In the genomic region with DNA sequence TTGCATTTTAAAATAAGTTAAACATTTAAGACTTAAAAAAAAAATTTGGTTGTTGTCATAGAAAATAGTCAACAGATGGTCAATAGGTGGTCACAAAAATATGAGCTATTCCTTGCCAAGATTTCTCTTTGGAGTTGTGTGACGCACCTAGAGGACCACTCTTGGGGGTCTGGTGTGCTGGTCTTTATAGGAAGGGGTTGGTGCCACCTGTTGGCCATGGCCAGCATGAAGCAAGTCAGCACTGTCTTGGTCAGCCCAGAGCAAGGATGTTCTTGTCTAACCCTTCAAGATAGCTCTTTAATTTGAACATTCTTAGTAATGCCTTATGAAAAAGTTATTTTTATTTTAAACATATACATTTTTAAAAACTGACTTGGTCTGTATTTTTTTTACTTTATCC, we compare ENCODE assay signal across 11 cellular contexts.
A peak's percentile ranks its signal among the peaks of the same experiment; 100 is the strongest.
DNase-seq lines count a peak whose midpoint lies in the region; ATAC-seq and TF ChIP-seq lines count a peak whose summit lies in the region.
"Had no signal": no experiment of that assay in that cellular context is flagged by ENCODE, and none has a peak within 500 bp of the region (broad histone marks: within the 10 kb centered on the region; RNA-seq: fewer than 3 reads in every experiment).

No MANE protein-coding gene starts in this region.

- DNase-seq in NCI-H2081 (lab: John Stamatoyannopoulos, UW) (peak; percentile 27 to 45), NCI-H2081 treated with DMSO at 0.1 percent for 48 hours (lab: John Stamatoyannopoulos, UW) (no peak), Karpas-422 (peak; percentile 45), SK-N-DZ (ENCODE audit: low spot score) (peak; percentile 36), progenitor cell of endocrine pancreas (ENCODE audit: low spot score, unreplicated experiment) (peak; percentile 22), GM10266 (ENCODE audit: extremely low spot score) (no peak)
- no peak for DNase-seq in naive thymus-derived CD8-positive, alpha-beta T cell
- DNase-seq: activated T-cell treated with anti-CD3 and anti-CD28 coated beads, Interleukin-2, amount 50 U/mL, for 72 hours; NCI-H226 had no signal

- H2AFZ ChIP-seq in Karpas-422 (ENCODE audit: low read length) = no peak overlapping the region

- H3K27ac Mint-ChIP-seq in progenitor cell of endocrine pancreas = no peak overlapping the region
- no peak overlapping the region for H3K27ac Mint-ChIP-seq in naive thymus-derived CD8-positive, alpha-beta T cell
- H3K27ac Mint-ChIP-seq: activated T-cell treated with anti-CD3 and anti-CD28 coated beads, Interleukin-2, amount 50 U/mL, for 72 hours had no signal

- POLR2A ChIA-PET in naive thymus-derived CD8-positive, alpha-beta T cell (lab: Charles Lee) = no interaction called here

- H3K36me3 Mint-ChIP-seq in progenitor cell of endocrine pancreas (ENCODE audit: insufficient read depth) = no peaks in the 10 kb centered on the region
- H3K36me3 Mint-ChIP-seq in naive thymus-derived CD8-positive, alpha-beta T cell = no peaks in the 10 kb centered on the region

- no peak overlapping the region for H3K4me3 ChIP-seq in Karpas-422 (ENCODE audit: low read length)

- no peaks in the 10 kb centered on the region for H3K27me3 ChIP-seq in Karpas-422 (ENCODE audit: low read length)

- TF ChIP-seq CTCF in progenitor cell of endocrine pancreas (IDR thresholded peaks at IDR 0.05; ENCODE audit: unreplicated experiment) (peak; percentile 69), GM10266 (IDR thresholded peaks at IDR 0.05; ENCODE audit: control insufficient read depth, insufficient read depth, low read depth, missing control alignments) (no peak)

- H3K4me1 ChIP-seq in Karpas-422 (ENCODE audit: low read length) = peaks cover 6% of the 10 kb centered on the region; the same call in 1 of the 2 replicates

- no peaks in the 10 kb centered on the region for H3K9me2 ChIP-seq in Karpas-422 (replicated peaks; ENCODE audit: insufficient read depth, low read length)

- H3K27me3 Mint-ChIP-seq in progenitor cell of endocrine pancreas = no peaks in the 10 kb centered on the region
- no peaks in the 10 kb centered on the region for H3K27me3 Mint-ChIP-seq in naive thymus-derived CD8-positive, alpha-beta T cell
- H3K27me3 Mint-ChIP-seq: central memory CD8-positive, alpha-beta T cell had no signal

- H3K4me3 Mint-ChIP-seq in progenitor cell of endocrine pancreas (ENCODE audit: low read depth) = no peak overlapping the region
- H3K4me3 Mint-ChIP-seq in naive thymus-derived CD8-positive, alpha-beta T cell = no peak overlapping the region
- H3K4me3 Mint-ChIP-seq: activated T-cell treated with anti-CD3 and anti-CD28 coated beads, Interleukin-2, amount 50 U/mL, for 72 hours; central memory CD8-positive, alpha-beta T cell had no signal

- H3K9me3 ChIP-seq in Karpas-422 (ENCODE audit: low read length) = no peaks in the 10 kb centered on the region

- H3K27ac ChIP-seq in Karpas-422 (ENCODE audit: low read length) = no peak overlapping the region

- no peak overlapping the region for H3K9ac ChIP-seq in Karpas-422 (ENCODE audit: low read length)

- H3K9me3 Mint-ChIP-seq in progenitor cell of endocrine pancreas (ENCODE audit: low read depth) = peaks cover 4% of the 10 kb centered on the region
- peaks cover 0 to 22% (median 7%) of the 10 kb centered on the region in 9 donors for H3K9me3 Mint-ChIP-seq in naive thymus-derived CD8-positive, alpha-beta T cell

- ATAC-seq in HG02885 (IDR thresholded peaks at IDR 0.05; ENCODE audit: poor library complexity, unreplicated experiment) = no peak
- no peak for ATAC-seq in naive thymus-derived CD8-positive, alpha-beta T cell
- ATAC-seq: activated T-cell treated with anti-CD3 and anti-CD28 coated beads, Interleukin-2, amount 50 U/mL, for 72 hours had no signal

- no peaks in the 10 kb centered on the region for H3K79me2 ChIP-seq in Karpas-422 (ENCODE audit: low read length)

- H3K4me2 ChIP-seq in Karpas-422 (ENCODE audit: low read depth, low read length, poor library complexity, severe bottlenecking) = no peak overlapping the region

- no peaks in the 10 kb centered on the region for H3K36me3 ChIP-seq in Karpas-422 (ENCODE audit: insufficient read depth, low read length)

- H3K4me1 Mint-ChIP-seq in progenitor cell of endocrine pancreas (ENCODE audit: low read depth) = no peaks in the 10 kb centered on the region
- H3K4me1 Mint-ChIP-seq in naive thymus-derived CD8-positive, alpha-beta T cell = no peaks in the 10 kb centered on the region
- H3K4me1 Mint-ChIP-seq: central memory CD8-positive, alpha-beta T cell had no signal

- no peaks in the 10 kb centered on the region for H4K20me1 ChIP-seq in Karpas-422 (ENCODE audit: insufficient read depth, low read depth, low read length)

Comparison
In these comparisons a context has a peak if more than half of its experiments do, and no peak if none do; other contexts are left out.
1. DNase-seq: peak in NCI-H2081 (2 of 2), Karpas-422 (single experiment), SK-N-DZ (single experiment) and progenitor cell of endocrine pancreas (single experiment); none in NCI-H2081 treated with DMSO at 0.1 percent for 48 hours (single experiment), GM10266 (single experiment) and naive thymus-derived CD8-positive, alpha-beta T cell (0 of 10).